ENCODE assay signal across 24 cellular contexts in the genomic region with DNA sequence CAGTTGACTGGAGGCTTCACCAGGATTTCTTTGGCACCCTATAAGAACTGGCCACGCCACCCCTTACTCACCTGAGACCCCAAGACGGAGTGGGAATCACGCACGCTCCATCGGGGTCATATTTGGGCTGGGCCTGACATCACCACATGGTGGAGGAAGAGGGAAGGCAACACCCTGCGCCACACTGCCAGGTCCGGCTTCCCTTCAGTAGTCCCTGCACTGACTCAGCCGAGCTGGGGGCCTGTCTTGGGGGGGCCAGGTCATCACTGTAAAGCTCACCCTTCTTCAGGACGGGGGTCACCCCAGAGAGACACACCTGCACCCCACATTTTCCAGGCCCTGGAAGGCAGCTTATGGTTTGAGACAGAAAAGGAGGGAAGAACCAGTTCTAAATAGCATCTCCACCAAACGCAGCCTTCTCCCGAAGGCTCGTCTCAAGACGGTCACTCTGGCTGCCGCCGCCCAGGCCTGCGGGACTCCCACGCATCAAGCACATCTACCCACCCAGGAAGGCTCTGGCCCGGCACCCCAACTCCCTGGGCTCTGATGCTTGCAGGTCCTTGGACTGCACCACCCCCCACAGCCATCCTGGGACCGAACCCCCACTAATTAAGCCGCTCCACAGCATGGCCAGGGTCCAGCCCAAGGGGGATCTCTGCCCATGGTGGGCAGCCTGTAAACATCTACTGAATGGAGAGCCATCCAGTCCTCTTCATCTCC.
"Had no signal": no experiment of that assay in that cellular context is flagged by ENCODE, and none has a peak within 500 bp of the region (broad histone marks: within the 10 kb centered on the region; RNA-seq: fewer than 3 reads in every experiment).

No MANE protein-coding gene starts in this region.

- H3K9me3 ChIP-seq: esophagus squamous epithelium, gastroesophageal sphincter, mucosa of descending colon, ovary, prostate gland, testis, tibial nerve, upper lobe of right lung had no signal

- H3K27ac ChIP-seq: esophagus squamous epithelium, gastroesophageal sphincter, ovary, prostate gland, testis, tibial nerve, upper lobe of right lung had no signal

- DNase-seq: central memory CD4-positive, alpha-beta T cell; cortex of kidney; effector memory CD4-positive, alpha-beta T cell; esophagus squamous epithelium; foreskin fibroblast; glutamatergic neuron; immature natural killer cell; left colon; left ventricle myocardium superior; mucosa of descending colon; natural killer cell; nucleus accumbens; ovary; stimulated activated CD4-positive, alpha-beta T cell treated with anti-CD3 and anti-CD28 coated beads, Interleukin-2, amount 100 ng/mL, for 24 hours; stimulated activated CD4-positive, alpha-beta T cell treated with anti-CD3 and anti-CD28 coated beads, Interleukin-4, amount 100 ng/mL, for 4 hours; stimulated activated naive B cell treated with anti-CD40 and anti-IgM and Interleukin-4, amounts not matched to agents 10 μg/mL and 1 μg/mL and 100 μg/mL, for 72 hours; stimulated activated naive CD8-positive, alpha-beta T cell treated with anti-CD3 and anti-CD28 coated beads, Interleukin-15, amount 100 ng/mL, for 72 hours; testis; upper lobe of right lung had no signal

- H3K27ac Mint-ChIP-seq: immature natural killer cell, natural killer cell had no signal

- ATAC-seq: gastroesophageal sphincter; left colon; left ventricle myocardium superior; mucosa of descending colon; natural killer cell; sciatic nerve; stimulated activated naive B cell treated with anti-CD40 and anti-IgM and Interleukin-4, amounts not matched to agents 10 μg/mL and 1 μg/mL and 100 μg/mL, for 72 hours; stimulated activated naive CD8-positive, alpha-beta T cell treated with anti-CD3 and anti-CD28 coated beads, Interleukin-15, amount 100 ng/mL, for 72 hours; upper lobe of right lung had no signal

- H3K27me3 ChIP-seq: esophagus squamous epithelium, gastroesophageal sphincter, ovary, testis, tibial nerve, upper lobe of right lung had no signal

- H3K4me1 Mint-ChIP-seq: immature natural killer cell; natural killer cell; neural crest cell; stimulated activated naive CD8-positive, alpha-beta T cell treated with anti-CD3 and anti-CD28 coated beads, Interleukin-15, amount 100 ng/mL, for 72 hours had no signal

- H3K27me3 Mint-ChIP-seq: stimulated activated naive CD8-positive, alpha-beta T cell treated with anti-CD3 and anti-CD28 coated beads, Interleukin-15, amount 100 ng/mL, for 72 hours had no signal

- H3K4me3 ChIP-seq: esophagus squamous epithelium, gastroesophageal sphincter, mucosa of descending colon, ovary, prostate gland, testis, tibial nerve, upper lobe of right lung had no signal

- H3K9me3 Mint-ChIP-seq: immature natural killer cell; natural killer cell; neural crest cell; stimulated activated naive B cell treated with anti-CD40 and anti-IgM and Interleukin-4, amounts not matched to agents 10 μg/mL and 1 μg/mL and 100 μg/mL, for 72 hours; stimulated activated naive CD8-positive, alpha-beta T cell treated with anti-CD3 and anti-CD28 coated beads, Interleukin-15, amount 100 ng/mL, for 72 hours had no signal

- H3K4me3 Mint-ChIP-seq: immature natural killer cell; natural killer cell; neural crest cell; stimulated activated naive B cell treated with anti-CD40 and anti-IgM and Interleukin-4, amounts not matched to agents 10 μg/mL and 1 μg/mL and 100 μg/mL, for 72 hours; stimulated activated naive CD8-positive, alpha-beta T cell treated with anti-CD3 and anti-CD28 coated beads, Interleukin-15, amount 100 ng/mL, for 72 hours had no signal

- H3K4me1 ChIP-seq: esophagus squamous epithelium, gastroesophageal sphincter, prostate gland, testis, tibial nerve, upper lobe of right lung had no signal

- H3K36me3 Mint-ChIP-seq: immature natural killer cell; natural killer cell; stimulated activated naive B cell treated with anti-CD40 and anti-IgM and Interleukin-4, amounts not matched to agents 10 μg/mL and 1 μg/mL and 100 μg/mL, for 72 hours had no signal

- H3K36me3 ChIP-seq: ovary, upper lobe of right lung had no signal
